In genomic region chr18:9912285-9912684, GRCh38 we compare ENCODE assay signal across 8 cellular contexts. TPM values are rescaled to one million over a fixed set of nuclear protein-coding genes. Genes with fewer than 3 reads are reported as not detected.
DNase-seq lines count a peak whose midpoint lies in the region; ATAC-seq, FAIRE-seq and TF ChIP-seq lines count a peak whose summit lies in the region.
"Not testable (repeated sequence)": the region's sequence is repeated elsewhere in the genome, so short reads cannot be mapped to it uniquely, and the experiment has no call there.

No MANE protein-coding gene starts in this region.

- H3K4me1 ChIP-seq in A549 (peaks cover 16% of the 10 kb centered on the region; the same call in 2 of the 3 replicates), GM23248 (ENCODE audit: insufficient read depth) (peaks cover 19% of the 10 kb centered on the region)

- not testable (repeated sequence) for TF ChIP-seq RAD21 in A549 (conservative IDR thresholded peaks at IDR 0.05 in 1 of 2, IDR thresholded peaks at IDR 0.05 in 1 of 2)

- not testable (repeated sequence) for H3K4me2 ChIP-seq in A549
- peak overlapping the region; percentile 74 for H3K4me2 ChIP-seq in GM23248 (ENCODE audit: unreplicated experiment)

- H3K4me3 Mint-ChIP-seq in WTC11; glutamatergic neuron (ENCODE audit: unreplicated experiment): not testable (repeated sequence)
- H3K4me3 Mint-ChIP-seq in neural crest cell (peak overlapping the region; percentile 45), type B pancreatic cell (peak overlapping the region; percentile 92)

- H3K36me3 ChIP-seq in GM23248 (ENCODE audit: low read depth) = not testable (repeated sequence)

- peaks cover 18% of the 10 kb centered on the region; the same call in 1 of the 2 replicates for H4K20me1 ChIP-seq in GM23248 (ENCODE audit: insufficient read depth)

- H3K9me2 ChIP-seq in GM23248 (ENCODE audit: insufficient read depth) = not testable (repeated sequence)

- peaks cover 32% of the 10 kb centered on the region for H3K79me2 ChIP-seq in GM23248 (ENCODE audit: insufficient read depth)

- not testable (repeated sequence) for TF ChIP-seq CTCF in A549 (IDR thresholded peaks at IDR 0.05); WTC11 (IDR thresholded peaks at IDR 0.05); glutamatergic neuron (IDR thresholded peaks at IDR 0.05; ENCODE audit: partially characterized antibody, unreplicated experiment); neural crest cell (conservative IDR thresholded peaks at IDR 0.05); type B pancreatic cell (conservative IDR thresholded peaks at IDR 0.05)

- not testable (repeated sequence) for H3K9me3 Mint-ChIP-seq in WTC11, neural crest cell, type B pancreatic cell
- peaks cover 15% of the 10 kb centered on the region for H3K9me3 Mint-ChIP-seq in glutamatergic neuron (ENCODE audit: unreplicated experiment)

- not testable (repeated sequence) for H3K9ac ChIP-seq in GM23248

- H2AFZ ChIP-seq in GM23248 = peak overlapping the region; percentile 86

- H3K4me1 Mint-ChIP-seq in WTC11 (peaks cover 23% of the 10 kb centered on the region), glutamatergic neuron (ENCODE audit: low read depth, unreplicated experiment) (peaks cover 23% of the 10 kb centered on the region), neural crest cell (peaks cover 24% of the 10 kb centered on the region), type B pancreatic cell (ENCODE audit: unreplicated experiment) (peaks cover 24% of the 10 kb centered on the region)

- DNase-seq in A549 (ENCODE audit: low read depth in 1 of 2, low spot score in 1 of 2); GM23248; WTC11 (ENCODE audit: low spot score); glutamatergic neuron; neural crest cell (ENCODE audit: low read depth, low spot score); type B pancreatic cell (ENCODE audit: extremely low spot score, unreplicated experiment): not testable (repeated sequence)
- DNase-seq in NAMALWA (ENCODE audit: low spot score) (peak; percentile 64), RPMI7951 (ENCODE audit: low read depth) (peak; percentile 40)

- POLR2A ChIA-PET in A549 (lab: Yijun Ruan, JAX) = not testable (repeated sequence)
- POLR2A ChIA-PET in WTC11 (lab: Charles Lee) = interaction anchor here (1.8 kb wide), 1 partner anchor 74 kb away, joined by 8 read pairs; no protein-coding TSS in a partner anchor

- not testable (repeated sequence) for H3K27me3 ChIP-seq in GM23248 (replicated peaks; ENCODE audit: insufficient read depth)

- not testable (repeated sequence) for ATAC-seq in A549, WTC11

- not testable (repeated sequence) for TF ChIP-seq POLR2A in A549 (IDR thresholded peaks at IDR 0.05; ENCODE audit: low read length)

- peaks cover 23% of the 10 kb centered on the region for H3F3A ChIP-seq in GM23248 (ENCODE audit: insufficient read depth)

- peak overlapping the region in 1 of 2 experiments; percentile 98; a peak in 3 of 6 replicates for H3K27ac ChIP-seq in A549
- not testable (repeated sequence) for H3K27ac ChIP-seq in GM23248

- not testable (repeated sequence) for H3K27me3 Mint-ChIP-seq in WTC11 (ENCODE audit: low read depth); neural crest cell (ENCODE audit: low read depth); type B pancreatic cell
- H3K27me3 Mint-ChIP-seq in glutamatergic neuron (ENCODE audit: unreplicated experiment) = peaks cover 10% of the 10 kb centered on the region

- in situ Hi-C loops in GM23248 (cut with MboI) = not testable (repeated sequence)

- H3K4me3 ChIP-seq in A549, GM23248: not testable (repeated sequence)

- not testable (repeated sequence) for TF ChIP-seq EP300 in A549 (IDR thresholded peaks at IDR 0.05)

- H3K27ac Mint-ChIP-seq in WTC11; neural crest cell (ENCODE audit: unreplicated experiment): not testable (repeated sequence)
- H3K27ac Mint-ChIP-seq in glutamatergic neuron (ENCODE audit: unreplicated experiment) (peak overlapping the region; percentile 97), type B pancreatic cell (peak overlapping the region; percentile 91)

- CTCF ChIA-PET in A549 (lab: Yijun Ruan, JAX) = interaction anchor here (1.1 to 1.4 kb wide), 2 partner anchors 42 to 182 kb away, joined by 3 to 4 read pairs; no protein-coding TSS in a partner anchor
- CTCF ChIA-PET in WTC11 (lab: Charles Lee) = not testable (repeated sequence)

- not testable (repeated sequence) for H3K36me3 Mint-ChIP-seq in WTC11; glutamatergic neuron (ENCODE audit: unreplicated experiment); neural crest cell (ENCODE audit: low read depth); type B pancreatic cell

- WGBS in A549 (ENCODE audit: missing lambda C conversion rate) = 95% methylated on average over 1 of the region's 1 CpG
- 50% methylated on average over 1 of the region's 1 CpG for WGBS in GM23248 (ENCODE audit: low coverage in 1 of 2, low lambda C conversion rate in 2 of 2, missing lambda C conversion rate in 2 of 2), 2 experiments

- H3K9me3 ChIP-seq in A549; GM23248 (ENCODE audit: low read depth): not testable (repeated sequence)

- FAIRE-seq in A549 (lab: Jason Lieb, UNC) = not testable (repeated sequence)

TF ChIP-seq in A549, 52 proteins besides CTCF, POLR2A, EP300 and RAD21:
- TF ChIP-seq MAFK (IDR thresholded peaks at IDR 0.05; ENCODE audit: partially characterized antibody) = peak; percentile 85

TF ChIP-seq in WTC11, 78 proteins besides CTCF, POLR2A, EP300 and RAD21:
- peak; percentile 57 for TF ChIP-seq NFYB (CRISPR knock-in tag; conservative IDR thresholded peaks at IDR 0.05; ENCODE audit: low read depth)

RNA-seq across cellular contexts. Expression of gene VAPA, which starts 1.5 kb away (rescaled TPM):
- 356 and 391 TPM in 2 replicates for polyA plus RNA-seq in A549 (2011; rRNA removed)
- polyA plus RNA-seq in A549 (2012; cell fraction: cytosol; rRNA removed) = 99.8 and 102 TPM in 2 replicates
- 37.3 and 47.0 TPM in 2 replicates for polyA plus RNA-seq in A549 (2012; cell fraction: nucleus; rRNA removed)
- 158 to 166 TPM (median 161 TPM) in 3 replicates for polyA plus RNA-seq in A549 (2017; fragmentation: RNase III; extraction: RNeasy Plus Mini Kit Qiagen cat#74134 plus additional on column Dnase treatment)
- 72.5 and 89.1 TPM in 2 replicates for polyA minus RNA-seq in A549 (2011; rRNA and poly(A)+ RNA removed)
- 204 and 277 TPM in 2 replicates for total RNA-seq in GM23248 (2014; rRNA removed; shearing (Covaris generic))
- polyA plus RNA-seq in GM23248 (2016; fragmentation: Nextera tagmentation; extraction: Ambion mirVana) = 290 and 299 TPM in 2 replicates
- total RNA-seq in RPMI7951 (2014; rRNA removed; shearing (Covaris generic)) = 231 and 258 TPM in 2 replicates
- total RNA-seq in WTC11 (2021) = 137 to 142 TPM (median 137 TPM) in 3 replicates
- total RNA-seq in glutamatergic neuron (ENCODE audit: unreplicated experiment) = 187 TPM
- total RNA-seq in neural crest cell = 125 and 126 TPM in 2 replicates
- 132 and 147 TPM in 2 replicates for total RNA-seq in type B pancreatic cell (ENCODE audit: low replicate concordance)

RNA-seq across cellular contexts. Expression of gene TXNDC2, which starts 26.5 kb away (rescaled TPM):
- polyA plus RNA-seq in A549 (2011; rRNA removed) = 0.16 TPM in 1 of 2 replicates, not detected in the other
- 0.05 and 0.09 TPM in 2 replicates for polyA plus RNA-seq in A549 (2012; cell fraction: cytosol; rRNA removed)
- polyA plus RNA-seq in A549 (2012; cell fraction: nucleus; rRNA removed) = 0.12 TPM in 1 of 2 replicates, not detected in the other
- 0.06 to 0.12 TPM in 2 of 3 replicates, not detected in the other for polyA plus RNA-seq in A549 (2017; fragmentation: RNase III; extraction: RNeasy Plus Mini Kit Qiagen cat#74134 plus additional on column Dnase treatment)
- polyA minus RNA-seq in A549 (2011; rRNA and poly(A)+ RNA removed) = 0.37 TPM in 1 of 2 replicates, not detected in the other
- not detected in 2 replicates for total RNA-seq in GM23248 (2014; rRNA removed; shearing (Covaris generic))
- not detected in 2 replicates for polyA plus RNA-seq in GM23248 (2016; fragmentation: Nextera tagmentation; extraction: Ambion mirVana)
- total RNA-seq in RPMI7951 (2014; rRNA removed; shearing (Covaris generic)) = 0.10 and 0.12 TPM in 2 replicates
- total RNA-seq in WTC11 (2021) = 0.09 to 0.26 TPM (median 0.14 TPM) in 3 replicates
- not detected for total RNA-seq in glutamatergic neuron (ENCODE audit: unreplicated experiment)
- not detected in 2 replicates for total RNA-seq in neural crest cell
- total RNA-seq in type B pancreatic cell (ENCODE audit: low replicate concordance) = not detected in 2 replicates
